ENCODE assay signal across 8 cellular contexts in the genomic region with DNA sequence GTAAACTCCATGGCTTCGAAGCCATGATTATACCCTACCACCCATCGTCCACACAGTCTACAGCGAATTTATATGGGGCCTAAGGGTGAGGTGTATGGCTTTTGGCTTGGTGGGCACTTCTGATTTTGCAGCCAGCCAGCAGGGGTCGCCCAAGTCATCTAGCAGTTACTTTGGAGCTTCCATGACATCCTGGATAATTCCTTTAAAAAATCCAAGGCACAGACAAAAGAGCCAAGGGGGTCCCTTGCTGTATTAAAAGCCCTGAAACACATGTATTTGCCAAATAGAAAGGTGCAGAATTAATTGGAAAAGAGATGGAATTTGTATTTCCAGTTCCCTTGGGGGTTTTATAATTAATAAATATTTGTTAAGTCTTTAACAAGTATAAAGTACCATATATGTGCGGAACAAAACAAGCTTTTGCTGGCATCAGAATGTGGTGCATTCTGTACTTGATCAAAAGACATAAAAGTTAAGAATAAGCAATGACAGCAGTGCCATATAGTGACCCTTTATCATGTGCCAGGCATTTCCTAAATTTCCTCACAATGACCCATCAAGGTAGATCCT.
DNase-seq lines count a peak whose midpoint lies in the region; ATAC-seq and TF ChIP-seq lines count a peak whose summit lies in the region.

No MANE protein-coding gene starts in this region.

- no peaks in the 10 kb centered on the region for H3K27me3 ChIP-seq in IMR-90 (ENCODE audit: control insufficient read depth, insufficient read depth, low read length)
- H3K27me3 ChIP-seq in lower lobe of right lung (ENCODE audit: low read depth), result no peaks in the 10 kb centered on the region

- TF ChIP-seq RAD21 in IMR-90 (IDR thresholded peaks at IDR 0.05; ENCODE audit: low read length), result peak; percentile 92

- H2BK20ac ChIP-seq in IMR-90 (ENCODE audit: low read depth, low read length), result peak overlapping the region; percentile 14; the same call in 1 of the 2 replicates

- TF ChIP-seq POLR2A in IMR-90 (IDR thresholded peaks at IDR 0.05; ENCODE audit: low read depth, low read length), result 0 out of 2 replicates have a peak, but pooled peaks have one; percentile 23

- in situ Hi-C loops in IMR-90 (cut with MboI; ENCODE audit: low sequenced_read_pairs) (loop anchor here (5.0 to 25.0 kb wide), 3 partner anchors 385 to 783 kb away; no protein-coding TSS in a partner anchor), SK-MEL-5 (cut with HindIII; ENCODE audit: low pct_unique_long_range_greater_than_20kb, low sequenced_read_pairs) (no loop called here)

- no peak overlapping the region for H3K56ac ChIP-seq in IMR-90 (ENCODE audit: extremely low read depth, insufficient read depth, low read length)

- H3K4me1 ChIP-seq in IMR-90 (ENCODE audit: control insufficient read depth, insufficient read depth, low read length) (peaks cover 3% of the 10 kb centered on the region; the same call in 1 of the 2 replicates), lower lobe of right lung (peaks cover 32% of the 10 kb centered on the region)

- no peak overlapping the region for H2AK9ac ChIP-seq in IMR-90 (replicated peaks; ENCODE audit: low read depth, low read length, poor library complexity)

- CTCF ChIA-PET in IMR-90 (lab: Yijun Ruan, JAX), result interaction anchor here (0.7 to 1.5 kb wide), 6 partner anchors 18 to 542 kb away, joined by 3 to 10 read pairs (median 4); no protein-coding TSS in a partner anchor

- H3K23ac ChIP-seq in IMR-90 (ENCODE audit: low read depth, low read length), result no peak overlapping the region

- no peak overlapping the region for H3K4ac ChIP-seq in IMR-90 (ENCODE audit: low read depth, low read length)

- TF ChIP-seq CTCF in IMR-90 (conservative IDR thresholded peaks at IDR 0.05; ENCODE audit: low read depth, low read length) (peak; percentile 90), lower lobe of right lung (IDR thresholded peaks at IDR 0.05) (peak; percentile 86)

- BruUV-seq in IMR-90 (replicated peaks; lab: Mats Ljungman, UMichigan), result no TSS peak

- no peak overlapping the region for H3K18ac ChIP-seq in IMR-90 (ENCODE audit: low read depth, low read length)

- H3K27ac ChIP-seq in IMR-90 (ENCODE audit: insufficient read depth, low read length) (no peak overlapping the region), lower lobe of right lung (peak overlapping the region; percentile 8)

- no peak overlapping the region for H2AK5ac ChIP-seq in IMR-90 (ENCODE audit: low read depth, low read length)

- no peak overlapping the region for H3K9ac ChIP-seq in IMR-90 (ENCODE audit: low read depth, low read length)

- peaks cover 8% of the 10 kb centered on the region for H3K36me3 ChIP-seq in IMR-90 (ENCODE audit: control insufficient read depth, insufficient read depth, low read length)
- H3K36me3 ChIP-seq in lower lobe of right lung, result no peaks in the 10 kb centered on the region

- no peak overlapping the region for H3K14ac ChIP-seq in IMR-90 (replicated peaks; ENCODE audit: low read depth, low read length)

- H4K20me1 ChIP-seq in IMR-90 (ENCODE audit: insufficient read depth, low read length), result peaks cover 4% of the 10 kb centered on the region; the same call in 1 of the 2 replicates

- no peak overlapping the region for H2BK5ac ChIP-seq in IMR-90 (ENCODE audit: low read depth, low read length, poor library complexity, severe bottlenecking)

- no peak overlapping the region for H4K8ac ChIP-seq in IMR-90 (ENCODE audit: low read depth in 2 of 2, low read length in 2 of 2)

- ATAC-seq in IMR-90 (ENCODE audit: low read depth) (peak; percentile 79; the same call in 1 of the 2 replicates), lower lobe of right lung (peak; percentile 63 to 74), GM18907 (IDR thresholded peaks at IDR 0.05; ENCODE audit: unreplicated experiment) (no peak), HG03159 (IDR thresholded peaks at IDR 0.05; ENCODE audit: unreplicated experiment) (no peak)

- no peak overlapping the region for H2BK120ac ChIP-seq in IMR-90 (ENCODE audit: low read depth, low read length)

- H3K79me1 ChIP-seq in IMR-90 (ENCODE audit: low read depth in 1 of 2, low read length in 2 of 2), result peaks cover 0 to 2% of the 10 kb centered on the region in 2 experiments; a peak in 1 of 4 replicates

- no peak overlapping the region for H4K91ac ChIP-seq in IMR-90 (ENCODE audit: insufficient read depth, low read depth, low read length)

- H3K4me3 ChIP-seq in IMR-90 (ENCODE audit: insufficient read depth, low read depth, low read length), result no peak overlapping the region
- H3K4me3 ChIP-seq in lower lobe of right lung, result no peak overlapping the region

- no peak overlapping the region for H2BK15ac ChIP-seq in IMR-90 (ENCODE audit: low read depth, low read length)

- POLR2A ChIA-PET in IMR-90 (lab: Charles Lee; ENCODE audit: unreplicated experiment), result no interaction called here

- no peak overlapping the region for H2AFZ ChIP-seq in IMR-90 (replicated peaks; ENCODE audit: low read length, poor library complexity)

- peaks cover 4% of the 10 kb centered on the region; the same call in 1 of the 2 replicates for H3K9me1 ChIP-seq in IMR-90 (ENCODE audit: insufficient read depth, low read length)

- H3K9me3 ChIP-seq in IMR-90 (ENCODE audit: control insufficient read depth, insufficient read depth, low read length), result no peaks in the 10 kb centered on the region
- no peaks in the 10 kb centered on the region for H3K9me3 ChIP-seq in lower lobe of right lung

- no peak overlapping the region for H4K5ac ChIP-seq in IMR-90 (ENCODE audit: low read depth, low read length)

- DNase-seq in DMS 273 treated with DMSO at 0.1 percent for 48 hours (lab: John Stamatoyannopoulos, UW) (peak; percentile 10), IMR-90 (peak; percentile 61), SK-MEL-5 (ENCODE audit: low read depth, low spot score) (peak; percentile 84), dermis microvascular lymphatic vessel endothelial cell (ENCODE audit: low read depth in 2 of 2) (peak; percentile 45 to 76), lower lobe of right lung (no peak), superior temporal gyrus (ENCODE audit: extremely low spot score) (peak; percentile 80)

- dilution Hi-C loops in IMR-90 (cut with HindIII; ENCODE audit: low sequenced_read_pairs, unreplicated experiment), result no loop called here

- intact Hi-C loops in IMR-90 (cut with micrococcal nuclease) (loop anchor here (1.0 to 5.0 kb wide), 5 partner anchors 210 to 777 kb away; no protein-coding TSS in a partner anchor), lower lobe of right lung (cut with DNase I) (loop anchor here (10.0 kb wide), 1 partner anchor 543 kb away; no protein-coding TSS in a partner anchor)

- H3K4me2 ChIP-seq in IMR-90 (ENCODE audit: low read depth, low read length), result no peak overlapping the region

- WGBS in IMR-90 (ENCODE audit: extremely low coverage in 2 of 2, insufficient read length in 1 of 2), 2 experiments, result no CpG with 5 or more reads among the region's 5 CpGs

TF ChIP-seq in IMR-90, 13 proteins besides CTCF, POLR2A, EP300 and RAD21:
- TF ChIP-seq RCOR1 (IDR thresholded peaks at IDR 0.05; ENCODE audit: insufficient replicate concordance, low read length) (no peak), SMC3 (IDR thresholded peaks at IDR 0.05; ENCODE audit: low read depth, low read length) (peak; percentile 94)

Comparison
In these comparisons a context has a peak if more than half of its experiments do, and no peak if none do; other contexts are left out.
1. ATAC-seq: peak in IMR-90 (single experiment) and lower lobe of right lung (2 of 2); none in GM18907 (single experiment) and HG03159 (single experiment).